In genomic region chr2:47569658-47570398, GRCh38 we compare ENCODE assay signal across 8 cellular contexts. TPM values are rescaled to one million over a fixed set of nuclear protein-coding genes. Genes with fewer than 3 reads are reported as not detected.
DNase-seq lines count a peak whose midpoint lies in the region; ATAC-seq and TF ChIP-seq lines count a peak whose summit lies in the region.

No MANE protein-coding gene starts in this region.

- H3K36me3 ChIP-seq in prostate gland: no peaks in the 10 kb centered on the region

- no peak overlapping the region for H3K27ac ChIP-seq in prostate gland

- H3K4me1 ChIP-seq in prostate gland (replicated peaks): peaks cover 12% of the 10 kb centered on the region

- WGBS in prostate gland: 2% methylated on average over 62 of the region's 93 CpGs

- TF ChIP-seq POLR2A in prostate gland (IDR thresholded peaks at IDR 0.05): no peak

- peaks cover 8% of the 10 kb centered on the region for H3K27me3 ChIP-seq in prostate gland (replicated peaks; ENCODE audit: insufficient read depth)

- TF ChIP-seq CTCF in epithelial cell of esophagus (IDR thresholded peaks at IDR 0.05; ENCODE audit: insufficient read depth, low read depth, low read length, missing control alignments) (no peak), prostate gland (IDR thresholded peaks at IDR 0.05) (no peak)

- intact Hi-C loops in prostate gland (cut with DNase I): no loop called here

- H3K4me3 ChIP-seq in epithelial cell of esophagus (ENCODE audit: low read length) (no peak overlapping the region), prostate gland (peak overlapping the region; percentile 20 to 35)

- peak; percentile 54 for DNase-seq in activated CD8-positive, alpha-beta memory T cell treated with anti-CD3 and anti-CD28 coated beads, Interleukin-2, amount 50 U/mL, for 48 hours
- DNase-seq in activated CD8-positive, alpha-beta memory T cell treated with anti-CD3 and anti-CD28 coated beads for 24 hours: no peak
- DNase-seq in NCI-H774 (lab: John Stamatoyannopoulos, UW) (peak; percentile 18), epithelial cell of esophagus (ENCODE audit: low read depth) (peak; percentile 38), prostate gland (ENCODE audit: low spot score) (no peak), dedifferentiated amniotic fluid mesenchymal stem cell (ENCODE audit: extremely low spot score) (no peak)

- ATAC-seq in HG02870 (IDR thresholded peaks at IDR 0.05; ENCODE audit: unreplicated experiment): no peak
- no peak for ATAC-seq in HG03139 (IDR thresholded peaks at IDR 0.05; ENCODE audit: unreplicated experiment)

- no peaks in the 10 kb centered on the region for H3K9me3 ChIP-seq in prostate gland

RNA-seq across cellular contexts. Expression of gene KCNK12, which starts 1.0 kb away (rescaled TPM):
- under 1 TPM; 0.18 to 0.62 TPM for total RNA-seq in prostate gland

Comparison
In these comparisons a context has a peak if more than half of its experiments do, and no peak if none do; other contexts are left out.
1. DNase-seq: peak in activated CD8-positive, alpha-beta memory T cell treated with anti-CD3 and anti-CD28 coated beads, Interleukin-2, amount 50 U/mL, for 48 hours (single experiment), NCI-H774 (single experiment) and epithelial cell of esophagus (single experiment); none in activated CD8-positive, alpha-beta memory T cell treated with anti-CD3 and anti-CD28 coated beads for 24 hours (single experiment), prostate gland (single experiment) and dedifferentiated amniotic fluid mesenchymal stem cell (single experiment).